Comparison of ENCODE assay signal across 11 cellular contexts in the genomic region with DNA sequence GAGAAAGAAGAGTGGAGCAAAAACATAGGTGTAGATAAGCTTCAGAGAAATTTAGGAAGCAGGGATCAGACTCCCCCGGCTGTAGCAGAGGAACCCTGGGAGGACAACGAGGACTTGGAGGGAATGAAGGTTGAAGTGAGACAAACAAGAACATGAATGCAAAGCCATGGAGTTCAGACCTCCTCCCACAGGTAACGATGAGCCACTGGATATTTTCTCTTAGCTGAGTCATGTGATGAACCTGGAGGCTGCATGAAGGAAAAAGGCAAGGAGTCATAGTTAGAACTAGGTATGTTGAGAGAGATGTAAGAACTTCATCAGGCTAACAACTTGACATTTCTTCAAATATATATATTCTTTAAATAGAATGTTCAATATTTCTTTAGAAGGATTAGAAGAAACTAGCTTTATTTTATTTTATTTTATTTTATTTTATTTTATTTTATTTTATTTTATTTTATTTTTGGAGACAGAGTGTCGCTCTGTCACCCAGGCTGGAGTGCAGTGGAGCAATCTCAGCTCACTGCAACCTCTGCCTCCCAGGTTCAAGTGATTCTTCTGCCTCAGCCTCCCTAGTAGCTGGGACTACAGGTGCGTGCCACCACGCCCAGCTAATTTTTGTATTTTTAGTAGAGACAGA. TPM values are rescaled to one million over a fixed set of nuclear protein-coding genes. Genes with fewer than 3 reads are reported as not detected.
DNase-seq lines count a peak whose midpoint lies in the region; ATAC-seq, FAIRE-seq and TF ChIP-seq lines count a peak whose summit lies in the region.
"Not testable (repeated sequence)": the region's sequence is repeated elsewhere in the genome, so short reads cannot be mapped to it uniquely, and the experiment has no call there.
"Had no signal": no experiment of that assay in that cellular context is flagged by ENCODE, and none has a peak within 500 bp of the region (broad histone marks: within the 10 kb centered on the region; RNA-seq: fewer than 3 reads in every experiment).

No MANE protein-coding gene starts in this region.

- not testable (repeated sequence) for H3K9me3 Mint-ChIP-seq in CD4-positive, alpha-beta T cell; WTC11; activated naive CD4-positive, alpha-beta T cell treated with anti-CD3 and anti-CD28 coated beads, Interleukin-2, amount 50 U/mL, for 24 hours; natural killer cell

- H3K9ac ChIP-seq in H1 (replicated peaks in 1 of 4; ENCODE audit: extremely low read depth in 1 of 4, low read depth in 3 of 4, low read length in 3 of 4), result not testable (repeated sequence)

- not testable (repeated sequence) for H3K14ac ChIP-seq in H1 (ENCODE audit: insufficient read length)

- H3K36me3 ChIP-seq in H1 (ENCODE audit: control insufficient read depth in 2 of 4, insufficient read depth in 4 of 4, low read length in 3 of 4), result not testable (repeated sequence)

- peaks cover 39% of the 10 kb centered on the region for H3K4me1 Mint-ChIP-seq in CD4-positive, alpha-beta T cell (ENCODE audit: low read depth)
- not testable (repeated sequence) for H3K4me1 Mint-ChIP-seq in WTC11
- H3K4me1 Mint-ChIP-seq in activated naive CD4-positive, alpha-beta T cell treated with anti-CD3 and anti-CD28 coated beads, Interleukin-2, amount 50 U/mL, for 24 hours, result peaks cover 77% of the 10 kb centered on the region
- H3K4me1 Mint-ChIP-seq in natural killer cell, result peaks cover 60 to 68% of the 10 kb centered on the region in 2 donors

- not testable (repeated sequence) for DNase-seq in CD4-positive, alpha-beta T cell; WTC11 (ENCODE audit: low spot score); H1 (ENCODE audit: low read depth in 1 of 2, low spot score in 2 of 2); natural killer cell
- peak; percentile 16 for DNase-seq in NCI-H82 (lab: John Stamatoyannopoulos, UW)

- POLR2A ChIA-PET in CD4-positive, alpha-beta T cell (lab: Charles Lee), result interaction anchor here (0.8 to 1.7 kb wide), 3 partner anchors 10 to 28 kb away, joined by 3 to 15 read pairs (median 4); no protein-coding TSS in a partner anchor
- POLR2A ChIA-PET in WTC11 (lab: Charles Lee); H1 (lab: Charles Lee; ENCODE audit: partially characterized antibody): not testable (repeated sequence)

- peak; percentile 25 for TF ChIP-seq POLR2A in GM19099 (IDR thresholded peaks at IDR 0.05; ENCODE audit: extremely low read depth, insufficient read length, low read depth)
- not testable (repeated sequence) for TF ChIP-seq POLR2A in H1 (IDR thresholded peaks at IDR 0.05; ENCODE audit: control extremely low read depth in 1 of 2, low read depth in 2 of 2, low read length in 2 of 2)

- not testable (repeated sequence) for H4K91ac ChIP-seq in H1 (replicated peaks; ENCODE audit: insufficient read length, low read length)

- peak overlapping the region; percentile 76; the same call in 1 of the 2 replicates for H2AFZ ChIP-seq in H1 (ENCODE audit: low read length)

- H3K36me3 Mint-ChIP-seq in CD4-positive, alpha-beta T cell (ENCODE audit: low read depth); WTC11; activated naive CD4-positive, alpha-beta T cell treated with anti-CD3 and anti-CD28 coated beads, Interleukin-2, amount 50 U/mL, for 24 hours; natural killer cell: not testable (repeated sequence)

- H2BK120ac ChIP-seq in H1 (replicated peaks; ENCODE audit: low read depth, low read length), result not testable (repeated sequence)

- H4K8ac ChIP-seq in H1 (ENCODE audit: extremely low read depth, insufficient read depth, low read length), result not testable (repeated sequence)

- H3K18ac ChIP-seq in H1 (ENCODE audit: extremely low read depth, low read length), result not testable (repeated sequence)

- H3K27ac ChIP-seq in CD4-positive, alpha-beta T cell (ENCODE audit: low read depth, low read length); H1 (ENCODE audit: low read depth, low read length): not testable (repeated sequence)

- H3K4me3 ChIP-seq in H1 (ENCODE audit: extremely low read depth in 1 of 4, insufficient read depth in 2 of 4, low read depth in 3 of 4, low read length in 4 of 4), result not testable (repeated sequence)

- H4K5ac ChIP-seq in H1 (ENCODE audit: insufficient read length, low read depth, low read length), result not testable (repeated sequence)

- not testable (repeated sequence) for TF ChIP-seq EP300 in H1 (IDR thresholded peaks at IDR 0.05; ENCODE audit: borderline replicate concordance in 1 of 2, low read depth in 2 of 2, low read length in 2 of 2)

- not testable (repeated sequence) for ATAC-seq in CD4-positive, alpha-beta T cell (ENCODE audit: poor library complexity); WTC11; natural killer cell

- H3K27ac Mint-ChIP-seq in CD4-positive, alpha-beta T cell, result peak overlapping the region; percentile 87
- not testable (repeated sequence) for H3K27ac Mint-ChIP-seq in WTC11
- H3K27ac Mint-ChIP-seq in activated naive CD4-positive, alpha-beta T cell treated with anti-CD3 and anti-CD28 coated beads, Interleukin-2, amount 50 U/mL, for 24 hours, result peak overlapping the region; percentile 85
- H3K27ac Mint-ChIP-seq in natural killer cell, result peak overlapping the region; percentile 94 to 95

- not testable (repeated sequence) for H3K4me1 ChIP-seq in H1 (replicated peaks in 1 of 4; ENCODE audit: control insufficient read depth in 3 of 4, insufficient read depth in 4 of 4, low read length in 3 of 4)

- not testable (repeated sequence) for TF ChIP-seq CTCF in CD4-positive, alpha-beta T cell (IDR thresholded peaks at IDR 0.05); WTC11 (IDR thresholded peaks at IDR 0.05); H1 (IDR thresholded peaks at IDR 0.05; ENCODE audit: control extremely low read depth in 1 of 3, insufficient read depth in 1 of 3, low read depth in 1 of 3, low read length in 3 of 3); natural killer cell (IDR thresholded peaks at IDR 0.05)

- H3K4me3 Mint-ChIP-seq in CD4-positive, alpha-beta T cell; WTC11; natural killer cell: not testable (repeated sequence)
- H3K4me3 Mint-ChIP-seq in activated naive CD4-positive, alpha-beta T cell treated with anti-CD3 and anti-CD28 coated beads, Interleukin-2, amount 50 U/mL, for 24 hours, result peak overlapping the region; percentile 81

- not testable (repeated sequence) for H3K27me3 Mint-ChIP-seq in CD4-positive, alpha-beta T cell; WTC11 (ENCODE audit: low read depth); activated naive CD4-positive, alpha-beta T cell treated with anti-CD3 and anti-CD28 coated beads, Interleukin-2, amount 50 U/mL, for 24 hours; natural killer cell (ENCODE audit: low read depth in 2 of 2)

- H3K4me2 ChIP-seq in H1 (ENCODE audit: insufficient read depth in 1 of 2, low read depth in 2 of 2, low read length in 2 of 2), result not testable (repeated sequence)

- intact Hi-C loops in CD4-positive, alpha-beta T cell (cut with DNase I, micrococcal nuclease), result loop anchor here in 1 of 2 experiments (2.0 to 5.0 kb wide), 2 partner anchors 34 to 41 kb away; no protein-coding TSS in a partner anchor
- intact Hi-C loops in natural killer cell (cut with micrococcal nuclease), result loop anchor here (2.0 to 5.0 kb wide), 3 partner anchors 25 to 83 kb away; no protein-coding TSS in a partner anchor

- not testable (repeated sequence) for H3K23ac ChIP-seq in H1 (ENCODE audit: insufficient read length)

- H2AK5ac ChIP-seq in H1 (ENCODE audit: low read depth, low read length), result not testable (repeated sequence)

- TF ChIP-seq RAD21 in H1 (IDR thresholded peaks at IDR 0.05 in 1 of 2, conservative IDR thresholded peaks at IDR 0.05 in 1 of 2; ENCODE audit: low read depth in 2 of 2, low read length in 2 of 2), result not testable (repeated sequence)

- CTCF ChIA-PET in CD4-positive, alpha-beta T cell (lab: Charles Lee), result interaction anchor here (2.4 to 4.0 kb wide), 2 partner anchors 40 to 53 kb away, joined by 5 to 19 read pairs; no protein-coding TSS in a partner anchor
- CTCF ChIA-PET in WTC11 (lab: Charles Lee), result not testable (repeated sequence)
- CTCF ChIA-PET in H1 (lab: Charles Lee; ENCODE audit: partially characterized antibody), result interaction anchor here (1.0 kb wide), 1 partner anchor 23 kb away, joined by 3 read pairs; no protein-coding TSS in a partner anchor

- not testable (repeated sequence) for H2BK15ac ChIP-seq in H1 (ENCODE audit: low read length)

- H3K79me2 ChIP-seq in H1 (ENCODE audit: control insufficient read depth in 1 of 2, insufficient read depth in 2 of 2, low read length in 2 of 2), result not testable (repeated sequence)

- H2BK12ac ChIP-seq in H1 (ENCODE audit: low read depth, low read length), result not testable (repeated sequence)

- not testable (repeated sequence) for H3K23me2 ChIP-seq in H1 (ENCODE audit: low read depth, low read length)

- WGBS in H1 (ENCODE audit: extremely low coverage in 1 of 2, insufficient coverage in 1 of 2, insufficient read length in 1 of 2, insufficient replicate concordance in 2 of 2, low coverage in 1 of 2, low lambda C conversion rate in 2 of 2, missing lambda C conversion rate in 1 of 2), 2 experiments, result 88% methylated on average over 6 of the region's 6 CpGs; no CpG with 5 or more reads in 1 of the 2 experiments

- not testable (repeated sequence) for H3K79me1 ChIP-seq in H1 (ENCODE audit: low read depth, low read length)

- H3K4ac ChIP-seq in H1 (replicated peaks; ENCODE audit: insufficient read length, low read depth, low read length), result not testable (repeated sequence)

- H2BK20ac ChIP-seq in H1 (ENCODE audit: low read length), result not testable (repeated sequence)

- FAIRE-seq in H1 (lab: Jason Lieb, UNC), result not testable (repeated sequence)

- H3K9me3 ChIP-seq in CD4-positive, alpha-beta T cell (ENCODE audit: control insufficient read depth, low read length); H1 (ENCODE audit: insufficient read depth in 2 of 2, low read depth in 1 of 2, low read length in 1 of 2): not testable (repeated sequence)

- not testable (repeated sequence) for H3K27me3 ChIP-seq in CD4-positive, alpha-beta T cell (ENCODE audit: control insufficient read depth, insufficient read depth, low read length); H1 (replicated peaks in 1 of 4; ENCODE audit: control insufficient read depth in 3 of 4, extremely low read depth in 1 of 4, insufficient read depth in 3 of 4, low read length in 3 of 4)

- not testable (repeated sequence) for H4K20me1 ChIP-seq in H1 (replicated peaks in 1 of 2; ENCODE audit: control insufficient read depth in 1 of 2, insufficient read depth in 2 of 2, low read length in 2 of 2)

- H2BK5ac ChIP-seq in H1 (ENCODE audit: low read depth, low read length), result not testable (repeated sequence)

- H3K56ac ChIP-seq in H1 (replicated peaks; ENCODE audit: insufficient read length, low read depth, low read length), result not testable (repeated sequence)

RNA-seq across cellular contexts. Expression of a gene that starts 57.7 kb away (rescaled TPM):
- 100 to 1,000 TPM; 428 to 429 TPM for total RNA-seq in CD4-positive, alpha-beta T cell
- total RNA-seq in WTC11 (2021) (0.14 to 0.22 TPM in 2 of 3 replicates, not detected in the other), natural killer cell (100 to 1,000 TPM; 306 to 365 (median 343) TPM)
- total RNA-seq in H1 (2021; fragmentation: NEBNext Ultra II Directional; extraction: Animal tissue kit (Norgen Biotek cat#: 25700)), result not detected in 2 replicates
- not detected in 2 replicates for polyA plus RNA-seq in H1 (2011; rRNA removed)
- polyA plus RNA-seq in H1 (2011; cell fraction: cytosol; rRNA removed), result not detected
- polyA plus RNA-seq in H1 (2011; cell fraction: nucleus; rRNA removed), result not detected
- polyA plus RNA-seq in H1 (2012, experiment 1 of 2), result not detected in 4 replicates
- not detected for polyA plus RNA-seq in H1 (2012, experiment 2 of 2)
- not detected for polyA plus RNA-seq in H1 (2013, experiment 1 of 2)
- not detected for polyA plus RNA-seq in H1 (2013, experiment 2 of 2)
- not detected in 2 replicates for polyA minus RNA-seq in H1 (2011; rRNA and poly(A)+ RNA removed)
- not detected for polyA minus RNA-seq in H1 (2011; cell fraction: cytosol; rRNA and poly(A)+ RNA removed)
- not detected for polyA minus RNA-seq in H1 (2011; cell fraction: nucleus; rRNA and poly(A)+ RNA removed)
- total RNA-seq: glomerular endothelial cell, HFFc6, kidney epithelial cell, osteocyte had no signal

Comparison
In these comparisons a context has a peak if more than half of its experiments do, and no peak if none do; other contexts are left out.
1. RNA of a gene that starts 57.7 kb away (total RNA-seq): 428 to 429 TPM in CD4-positive, alpha-beta T cell and 306 to 365 TPM in natural killer cell; 0.14 to 0.22 TPM in WTC11 and not detected in H1; every median in the first group is over 100 times any median in the second.